Comparison of ENCODE assay signal across 8 cellular contexts in genomic region chr14:41916313-41916712, GRCh38.
"Had no signal": no experiment of that assay in that cellular context is flagged by ENCODE, and none has a peak within 500 bp of the region (broad histone marks: within the 10 kb centered on the region; RNA-seq: fewer than 3 reads in every experiment).

No MANE protein-coding gene starts in this region.

- DNase-seq: H9, HCEC 1CT, KG1 had no signal

- H2AFZ ChIP-seq: GM23338 had no signal

- H3K4me3 ChIP-seq: GM23338 had no signal

- ATAC-seq: GM23338 had no signal

- H3K27ac ChIP-seq: HL-60 had no signal

- H3K4me2 ChIP-seq: GM23338 had no signal

- H3K9me3 Mint-ChIP-seq: GM23338, H9 had no signal

- H3K4me3 Mint-ChIP-seq: GM23338, H9, IgD-negative memory B cell had no signal

- H3K4me1 Mint-ChIP-seq: GM23338, IgD-negative memory B cell had no signal

- H3K36me3 Mint-ChIP-seq: IgD-negative memory B cell had no signal

- H3K27ac Mint-ChIP-seq: GM23338, H9, IgD-negative memory B cell had no signal

- H3K27me3 Mint-ChIP-seq: IgD-negative memory B cell had no signal

- FAIRE-seq: H1, H54 had no signal
